17 cellular contexts compared by ENCODE assay signal in genomic region chr4:15493411-15493810, GRCh38. TPM values are rescaled to one million over a fixed set of nuclear protein-coding genes. Genes with fewer than 3 reads are reported as not detected.
"Had no signal": no experiment of that assay in that cellular context is flagged by ENCODE, and none has a peak within 500 bp of the region (broad histone marks: within the 10 kb centered on the region; RNA-seq: fewer than 3 reads in every experiment).

No MANE protein-coding gene starts in this region.

- H3K27me3 Mint-ChIP-seq: activated naive CD8-positive, alpha-beta T cell treated with anti-CD3 and anti-CD28 coated beads for 36 hours; dendritic cell treated with granulocyte-macrophage colony-stimulating factor and Interleukin-4, amounts not matched to agents 40 ng/mL and 50 ng/mL, for 4 days had no signal

- ATAC-seq: psoas muscle; SK-N-SH treated with all-trans-retinoic acid at 6 μM for 48 hours; stimulated activated effector memory CD8-positive, alpha-beta T cell treated with anti-CD3 and anti-CD28 coated beads, Interleukin-12 subunit alpha, Interleukin-12 subunit beta, amount 100 ng/mL, for 72 hours had no signal

- H3K4me3 ChIP-seq: psoas muscle, tibial artery had no signal

- H3K27ac Mint-ChIP-seq: activated naive CD8-positive, alpha-beta T cell treated with anti-CD3 and anti-CD28 coated beads for 36 hours; activated T-helper 1 cell treated with anti-CD3 and anti-CD28 coated beads, Interleukin-12 subunit alpha, Interleukin-12 subunit beta, Interleukin-2, Interleukin-4 antibody, amounts not matched to agents 30 ng/mL and 10 ng/mL and 1 ng/mL, durations not matched to agents 14 hours and 24 hours and 36 hours; dendritic cell treated with granulocyte-macrophage colony-stimulating factor and Interleukin-4, amounts not matched to agents 40 ng/mL and 50 ng/mL, for 4 days; nephron progenitor cell; stimulated activated effector memory CD8-positive, alpha-beta T cell treated with anti-CD3 and anti-CD28 coated beads, Interleukin-12 subunit alpha, Interleukin-12 subunit beta, amount 100 ng/mL, for 72 hours had no signal

- H3K36me3 Mint-ChIP-seq: stimulated activated effector memory CD8-positive, alpha-beta T cell treated with anti-CD3 and anti-CD28 coated beads, Interleukin-12 subunit alpha, Interleukin-12 subunit beta, amount 100 ng/mL, for 72 hours had no signal

- H3K4me1 ChIP-seq: psoas muscle had no signal

- H3K27me3 ChIP-seq: tibial artery had no signal

- H3K4me1 Mint-ChIP-seq: activated naive CD8-positive, alpha-beta T cell treated with anti-CD3 and anti-CD28 coated beads for 36 hours; nephron progenitor cell; stimulated activated effector memory CD8-positive, alpha-beta T cell treated with anti-CD3 and anti-CD28 coated beads, Interleukin-12 subunit alpha, Interleukin-12 subunit beta, amount 100 ng/mL, for 72 hours had no signal

- H3K27ac ChIP-seq: psoas muscle, tibial artery had no signal

- H3K4me3 Mint-ChIP-seq: activated naive CD8-positive, alpha-beta T cell treated with anti-CD3 and anti-CD28 coated beads for 36 hours; activated T-helper 1 cell treated with anti-CD3 and anti-CD28 coated beads, Interleukin-12 subunit alpha, Interleukin-12 subunit beta, Interleukin-2, Interleukin-4 antibody, amounts not matched to agents 30 ng/mL and 10 ng/mL and 1 ng/mL, durations not matched to agents 14 hours and 24 hours and 36 hours; dendritic cell treated with granulocyte-macrophage colony-stimulating factor and Interleukin-4, amounts not matched to agents 40 ng/mL and 50 ng/mL, for 4 days; nephron progenitor cell; stimulated activated effector memory CD8-positive, alpha-beta T cell treated with anti-CD3 and anti-CD28 coated beads, Interleukin-12 subunit alpha, Interleukin-12 subunit beta, amount 100 ng/mL, for 72 hours had no signal

- DNase-seq: activated CD4-positive, CD25-positive, alpha-beta regulatory T cell treated with anti-CD3 and anti-CD28 coated beads, Interleukin-2, amount 50 U/mL, for 72 hours; activated naive CD8-positive, alpha-beta T cell treated with anti-CD3 and anti-CD28 coated beads for 36 hours; aorta; cerebellar nuclear complex; effector memory CD4-positive, alpha-beta T cell; hippocampal formation; mesenchymal stem cell; nephron progenitor cell; psoas muscle; T-helper 1 cell; T1000; tibial artery had no signal

RNA-seq across cellular contexts. Expression of gene CC2D2A, which starts 23.7 kb away (rescaled TPM):
- total RNA-seq: activated CD8-positive, alpha-beta memory T cell treated with anti-CD3 and anti-CD28 coated beads for 36 hours; activated naive CD8-positive, alpha-beta T cell treated with anti-CD3 and anti-CD28 coated beads for 36 hours; activated T-helper 1 cell treated with anti-CD3 and anti-CD28 coated beads, Interleukin-12 subunit alpha, Interleukin-12 subunit beta, Interleukin-2, Interleukin-4 antibody, amounts not matched to agents 30 ng/mL and 10 ng/mL and 1 ng/mL, durations not matched to agents 14 hours and 24 hours and 36 hours had no signal
